ENCODE assay signal across 8 cellular contexts in the genomic region with DNA sequence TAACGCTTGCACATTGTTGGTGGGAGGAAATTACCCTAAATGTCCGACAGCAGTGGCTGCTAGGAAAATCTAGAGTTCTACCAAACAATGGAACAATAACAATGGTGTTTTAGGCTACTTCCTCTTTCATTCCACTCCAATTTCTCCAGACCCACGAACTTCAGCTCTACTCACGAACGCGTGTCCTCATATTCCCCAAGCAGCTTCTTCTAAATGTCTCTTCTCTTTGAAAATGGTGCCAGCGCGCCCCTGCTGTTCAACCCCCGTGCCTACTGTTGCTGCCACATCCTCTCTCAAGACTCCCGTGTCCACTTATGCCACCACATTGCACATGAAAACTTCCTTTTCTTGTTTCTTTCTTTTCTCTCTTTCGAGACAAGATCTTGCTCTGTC. TPM values are rescaled to one million over a fixed set of nuclear protein-coding genes. Genes with fewer than 3 reads are reported as not detected.
DNase-seq lines count a peak whose midpoint lies in the region; ATAC-seq, FAIRE-seq and TF ChIP-seq lines count a peak whose summit lies in the region.

No MANE protein-coding gene starts in this region.

- peak overlapping the region; percentile 78 for H3K4me3 ChIP-seq in BE2C (ENCODE audit: low read depth, low read length)
- peak overlapping the region; percentile 55 for H3K4me3 ChIP-seq in NB4 (ENCODE audit: low read depth, low read length)
- no peak overlapping the region for H3K4me3 ChIP-seq in kidney (ENCODE audit: low read length in 2 of 2)
- H3K4me3 ChIP-seq in upper lobe of right lung: no peak overlapping the region

- ATAC-seq in GM21447 (IDR thresholded peaks at IDR 0.05; ENCODE audit: unreplicated experiment) (peak; percentile 26), upper lobe of right lung (no peak)

- no peak for TF ChIP-seq POLR2A in NB4 (IDR thresholded peaks at IDR 0.05; ENCODE audit: extremely low read depth, insufficient read length)

- H3K36me3 ChIP-seq in BE2C: no peaks in the 10 kb centered on the region
- no peaks in the 10 kb centered on the region for H3K36me3 ChIP-seq in kidney (ENCODE audit: control insufficient read depth in 1 of 2, insufficient read depth in 2 of 2, low read length in 2 of 2)
- H3K36me3 ChIP-seq in upper lobe of right lung: no peaks in the 10 kb centered on the region

- H3K27me3 ChIP-seq in BE2C (no peaks in the 10 kb centered on the region), upper lobe of right lung (peaks cover 76% of the 10 kb centered on the region)

- H3K9ac ChIP-seq in kidney (ENCODE audit: low read length in 2 of 2): no peak overlapping the region

- no peaks in the 10 kb centered on the region for H3K4me1 ChIP-seq in BE2C
- H3K4me1 ChIP-seq in kidney (ENCODE audit: control insufficient read depth in 1 of 2, insufficient read depth in 1 of 2, low read depth in 1 of 2, low read length in 2 of 2): no peaks in the 10 kb centered on the region
- peaks cover 10% of the 10 kb centered on the region for H3K4me1 ChIP-seq in upper lobe of right lung

- intact Hi-C loops in kidney (cut with DNase I): no loop called here
- intact Hi-C loops in upper lobe of right lung (cut with DNase I): no loop called here

- peak; percentile 30 for TF ChIP-seq CTCF in BE2C (IDR thresholded peaks at IDR 0.05; ENCODE audit: low read depth, low read length)
- peak; percentile 19 for TF ChIP-seq CTCF in NB4 (IDR thresholded peaks at IDR 0.05; ENCODE audit: low read depth, low read length)
- no peak for TF ChIP-seq CTCF in kidney (IDR thresholded peaks at IDR 0.05; ENCODE audit: borderline replicate concordance, extremely low read depth, insufficient read depth)
- TF ChIP-seq CTCF in upper lobe of right lung (IDR thresholded peaks at IDR 0.05): no peak

- H3K9me3 ChIP-seq in BE2C (no peaks in the 10 kb centered on the region), kidney (ENCODE audit: control insufficient read depth in 1 of 2, low read length in 2 of 2) (no peaks in the 10 kb centered on the region), upper lobe of right lung (no peaks in the 10 kb centered on the region)

- no peak for DNase-seq in BE2C
- peak; percentile 70 for DNase-seq in NB4 (ENCODE audit: low read depth)
- no peak for DNase-seq in epithelial cell of prostate (ENCODE audit: low read depth, low spot score)
- no peak for DNase-seq in ureter (ENCODE audit: low spot score)
- no peak for DNase-seq in NCI-H1105 treated with DMSO at 0.1 percent for 48 hours (lab: John Stamatoyannopoulos, UW)
- DNase-seq in kidney: no peak
- DNase-seq in upper lobe of right lung: no peak

- FAIRE-seq in kidney (lab: Jason Lieb, UNC): no peak

- H3K27ac ChIP-seq in epithelial cell of prostate (peak overlapping the region; percentile 20), kidney (ENCODE audit: low read depth in 2 of 2, low read length in 2 of 2) (no peak overlapping the region), upper lobe of right lung (no peak overlapping the region)

RNA-seq across cellular contexts. Expression of a gene that starts 25.6 kb away (rescaled TPM):
- polyA plus RNA-seq in BE2C (2012; ENCODE audit: insufficient read depth, insufficient read length, low read depth): not detected
- total RNA-seq in ureter: not detected
- not detected for total RNA-seq in kidney
- not detected for polyA plus RNA-seq in kidney (ENCODE audit: insufficient read depth, low read depth, low replicate concordance)
- total RNA-seq in upper lobe of right lung: not detected

RNA-seq across cellular contexts. Expression of a gene that starts 32.0 kb away (rescaled TPM):
- polyA plus RNA-seq in BE2C (2012; ENCODE audit: insufficient read depth, insufficient read length, low read depth): 3.2 TPM
- total RNA-seq in ureter (3.0 TPM), kidney (6.3 TPM), upper lobe of right lung (4.9 TPM)
- polyA plus RNA-seq in kidney (ENCODE audit: insufficient read depth, low read depth, low replicate concordance): 5.7 TPM

RNA-seq across cellular contexts. Expression of a gene that starts 42.1 kb away (rescaled TPM):
- polyA plus RNA-seq in BE2C (2012; ENCODE audit: insufficient read depth, insufficient read length, low read depth): not detected
- total RNA-seq in ureter (not detected), kidney (not detected), upper lobe of right lung (not detected)
- not detected for polyA plus RNA-seq in kidney (ENCODE audit: insufficient read depth, low read depth, low replicate concordance)

RNA-seq across cellular contexts. Expression of a gene that starts 50.1 kb away (rescaled TPM):
- 80.4 TPM for polyA plus RNA-seq in BE2C (2012; ENCODE audit: insufficient read depth, insufficient read length, low read depth)
- total RNA-seq in ureter: 34.5 TPM
- total RNA-seq in kidney: 34.9 TPM
- polyA plus RNA-seq in kidney (ENCODE audit: insufficient read depth, low read depth, low replicate concordance): 21.8 TPM
- total RNA-seq in upper lobe of right lung: 26.9 TPM

Comparison
In these comparisons a context has a peak if more than half of its experiments do, and no peak if none do; other contexts are left out.
1. H3K4me3 ChIP-seq: peak in BE2C (single experiment) and NB4 (single experiment); none in kidney (0 of 2) and upper lobe of right lung (single experiment).
2. CTCF ChIP-seq: peak in BE2C (single experiment) and NB4 (single experiment); none in kidney (single experiment) and upper lobe of right lung (single experiment).